8 cellular contexts compared by ENCODE assay signal in the genomic region with DNA sequence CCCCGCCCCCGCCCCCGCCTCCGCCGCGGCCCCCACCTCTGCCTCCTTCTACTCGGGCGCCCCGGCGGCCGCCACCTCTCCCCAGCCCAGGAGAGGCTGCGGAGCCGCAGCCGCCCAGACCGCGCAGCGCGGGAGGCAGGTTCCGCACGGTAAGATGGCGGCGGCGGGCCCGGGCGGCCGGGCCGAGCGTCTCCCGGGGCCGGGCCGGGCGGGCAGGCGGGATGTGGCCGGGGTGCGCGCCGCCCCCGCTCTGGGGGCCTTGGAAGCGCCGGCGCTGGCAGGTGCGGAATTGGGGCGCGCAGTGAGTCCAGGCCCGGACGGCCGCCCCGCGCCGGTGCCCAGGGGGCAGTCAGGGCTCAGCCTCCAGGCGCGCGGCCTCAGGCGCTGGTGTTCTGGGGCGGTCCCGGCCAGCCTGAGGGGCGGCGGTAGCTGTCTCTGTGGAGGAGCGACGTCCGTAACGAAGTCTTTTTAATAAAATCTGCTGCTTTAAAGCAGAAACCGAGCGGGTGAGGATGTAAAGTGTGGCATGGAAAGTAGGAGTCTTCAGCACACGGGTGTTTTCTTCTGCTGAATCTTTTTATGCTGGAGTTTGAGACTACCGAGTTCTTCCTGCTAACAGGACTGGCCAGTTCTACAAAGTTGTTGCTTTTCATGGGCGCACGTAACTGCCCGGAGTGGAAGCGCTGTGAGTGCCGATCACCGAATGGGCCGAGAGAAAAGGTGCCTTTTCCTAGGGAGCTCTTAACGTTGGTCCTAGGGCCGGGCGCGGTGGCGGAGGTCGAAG. TPM values are rescaled to one million over a fixed set of nuclear protein-coding genes. Genes with fewer than 3 reads are reported as not detected.
A peak's percentile ranks its signal among the peaks of the same experiment; 100 is the strongest.
DNase-seq lines count a peak whose midpoint lies in the region; ATAC-seq, FAIRE-seq and TF ChIP-seq lines count a peak whose summit lies in the region.

Gene GID8 (plus strand): TSS at position 43 of the 784 bp plus-strand sequence. CDS start 3,356 bp downstream, outside the sequence.

- no peaks in the 10 kb centered on the region for H3K9me3 Mint-ChIP-seq in mesothelial cell of epicardium

- H4K20me1 ChIP-seq in endothelial cell of umbilical vein (replicated peaks; ENCODE audit: control insufficient read depth, extremely low read depth, insufficient read depth, low read length): no peaks in the 10 kb centered on the region

- H3K27me3 ChIP-seq in endothelial cell of umbilical vein (ENCODE audit: control insufficient read depth in 2 of 2, insufficient read depth in 2 of 2, low read length in 2 of 2) (no peaks in the 10 kb centered on the region), testis (no peaks in the 10 kb centered on the region)

- dilution Hi-C loops in endothelial cell of umbilical vein (cut with MboI; ENCODE audit: extremely low pct_ligation_motif_present, low sequenced_read_pairs): no loop called here

- H2AFZ ChIP-seq in endothelial cell of umbilical vein (ENCODE audit: low read depth, low read length): peak within 1 kb of the TSS; percentile 19

- peak; percentile 60 for DNase-seq in HuH-7.5 (ENCODE audit: low spot score)
- peak; percentile 43 for DNase-seq in activated CD4-positive, alpha-beta T cell treated with anti-CD3 and anti-CD28 coated beads, Interleukin-2, amount 50 U/mL, for 1 hour
- DNase-seq in endothelial cell of umbilical vein (ENCODE audit: low read depth, low spot score): peak; percentile 69
- peak in 1 of 2 experiments; percentile 66 for DNase-seq in mesothelial cell of epicardium (ENCODE audit: low spot score in 2 of 2, unreplicated experiment in 2 of 2)
- peak; percentile 46 for DNase-seq in testis
- DNase-seq in NCI-H187 treated with DMSO at 0.1 percent for 48 hours (lab: John Stamatoyannopoulos, UW): no peak

- no peak for FAIRE-seq in endothelial cell of umbilical vein (lab: Jason Lieb, UNC)

- H3K9me3 ChIP-seq in endothelial cell of umbilical vein (replicated peaks; ENCODE audit: control insufficient read depth, insufficient read depth, low read length) (no peaks in the 10 kb centered on the region), testis (no peaks in the 10 kb centered on the region)

- POLR2A ChIA-PET in endothelial cell of umbilical vein (lab: Charles Lee): interaction anchor here (0.6 kb wide), 1 partner anchor 115 kb away, joined by 3 read pairs; no protein-coding TSS in a partner anchor

- TF ChIP-seq POLR2A in GM10847 (IDR thresholded peaks at IDR 0.05; ENCODE audit: extremely low read depth, insufficient read length) (peak; percentile 8), endothelial cell of umbilical vein (IDR thresholded peaks at IDR 0.05; ENCODE audit: low read depth, low read length) (no peak), testis (IDR thresholded peaks at IDR 0.05) (no peak)

- peak within 1 kb of the TSS; percentile 86 for H3K4me3 Mint-ChIP-seq in mesothelial cell of epicardium

- H3K27me3 Mint-ChIP-seq in mesothelial cell of epicardium (ENCODE audit: low read depth): no peaks in the 10 kb centered on the region

- peak; percentile 43 for ATAC-seq in GM21737 (IDR thresholded peaks at IDR 0.05; ENCODE audit: unreplicated experiment)

- H3K27ac Mint-ChIP-seq in mesothelial cell of epicardium: peak within 1 kb of the TSS; percentile 98

- H3K4me3 ChIP-seq in endothelial cell of umbilical vein (replicated peaks in 1 of 3; ENCODE audit: insufficient read depth in 1 of 3, low read depth in 1 of 3, low read length in 3 of 3) (peak within 1 kb of the TSS; percentile 97 to 99 (median 98)), testis (peak within 1 kb of the TSS; percentile 94 to 95)

- H3K4me1 Mint-ChIP-seq in mesothelial cell of epicardium: peaks cover 20% of the 10 kb centered on the region

- H3K79me2 ChIP-seq in endothelial cell of umbilical vein (ENCODE audit: control insufficient read depth, insufficient read depth, low read length): peaks cover 78% of the 10 kb centered on the region

- TF ChIP-seq CTCF in endothelial cell of umbilical vein (IDR thresholded peaks at IDR 0.05; ENCODE audit: extremely low read depth in 1 of 2, insufficient read depth in 1 of 2, low read depth in 1 of 2, low read length in 2 of 2) (peak in 1 of 2 donors; percentile 4), mesothelial cell of epicardium (IDR thresholded peaks at IDR 0.05; ENCODE audit: unreplicated experiment) (no peak), testis (IDR thresholded peaks at IDR 0.05) (no peak)

- H3K9me1 ChIP-seq in endothelial cell of umbilical vein (replicated peaks; ENCODE audit: control insufficient read depth, extremely low read depth, insufficient read depth, low read length): no peaks in the 10 kb centered on the region

- peak within 1 kb of the TSS; percentile 92 for H3K9ac ChIP-seq in endothelial cell of umbilical vein (replicated peaks; ENCODE audit: extremely low read depth, insufficient read depth, low read length)

- no TSS peak for BruUV-seq in endothelial cell of umbilical vein (replicated peaks; lab: Mats Ljungman, UMichigan)

- peaks cover 6% of the 10 kb centered on the region for H3K4me1 ChIP-seq in endothelial cell of umbilical vein (ENCODE audit: control insufficient read depth, extremely low read depth, insufficient read depth, low read length)
- peaks cover 30% of the 10 kb centered on the region for H3K4me1 ChIP-seq in testis

- intact Hi-C loops in endothelial cell of umbilical vein (cut with micrococcal nuclease): loop anchor here (1.0 kb wide), 1 partner anchor 14 kb away; the partner anchor contains the start of gene SLC17A9
- intact Hi-C loops in testis (cut with DNase I; ENCODE audit: low total_unique reads): no loop called here

- 0% methylated on average over 18 to 64 of the region's 79 CpGs for WGBS in testis, 2 donors

- CTCF ChIA-PET in endothelial cell of umbilical vein (lab: Charles Lee): interaction anchor here (0.7 to 2.4 kb wide), 12 partner anchors 10 to 71 kb away, joined by 3 to 9 read pairs (median 4); partner anchors contain the start of genes DIDO1 and SLC17A9

- peak within 1 kb of the TSS; percentile 65 for H3K27ac ChIP-seq in endothelial cell of umbilical vein (ENCODE audit: insufficient read depth, low read depth, low read length)
- peak within 1 kb of the TSS; percentile 92 to 94 for H3K27ac ChIP-seq in testis

- peaks cover 12% of the 10 kb centered on the region for H3K36me3 Mint-ChIP-seq in mesothelial cell of epicardium

- peak within 1 kb of the TSS; percentile 98 for H3K4me2 ChIP-seq in endothelial cell of umbilical vein (ENCODE audit: insufficient read depth, low read length)

- H3K36me3 ChIP-seq in endothelial cell of umbilical vein (ENCODE audit: control insufficient read depth in 2 of 2, extremely low read depth in 1 of 2, insufficient read depth in 2 of 2, low read length in 2 of 2): peaks cover 0 to 12% of the 10 kb centered on the region in 2 experiments
- no peaks in the 10 kb centered on the region for H3K36me3 ChIP-seq in testis (ENCODE audit: low read depth, missing control alignments)

TF ChIP-seq in endothelial cell of umbilical vein, 7 proteins besides CTCF, POLR2A, EP300 and RAD21:
- TF ChIP-seq GATA2 (IDR thresholded peaks at IDR 0.05; ENCODE audit: insufficient read depth, insufficient read length, low read depth, low read length) (no peak), POLR2AphosphoS5 (IDR thresholded peaks at IDR 0.05; ENCODE audit: insufficient read depth, low read depth, low read length) (no peak), JUN (IDR thresholded peaks at IDR 0.05; ENCODE audit: borderline replicate concordance, insufficient read depth, insufficient read length, low read depth) (no peak), FOS (IDR thresholded peaks at IDR 0.05; ENCODE audit: borderline replicate concordance, insufficient read depth, low read length) (no peak), MYC (IDR thresholded peaks at IDR 0.05; ENCODE audit: low read depth, low read length) (no peak), EZH2 (IDR thresholded peaks at IDR 0.05; ENCODE audit: borderline replicate concordance, low read depth, low read length, severe bottlenecking) (no peak)
- TF ChIP-seq, protein P1, sequence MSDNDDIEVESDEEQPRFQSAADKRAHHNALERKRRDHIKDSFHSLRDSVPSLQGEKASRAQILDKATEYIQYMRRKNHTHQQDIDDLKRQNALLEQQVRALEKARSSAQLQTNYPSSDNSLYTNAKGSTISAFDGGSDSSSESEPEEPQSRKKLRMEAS (IDR thresholded peaks at IDR 0.05; ENCODE audit: insufficient read depth, insufficient read length): no peak

RNA-seq across cellular contexts. Expression of gene GID8, which starts in this region (rescaled TPM):
- 31.4 and 34.6 TPM in 2 replicates for total RNA-seq in endothelial cell of umbilical vein
- 20.6 and 25.3 TPM in 2 replicates for polyA plus RNA-seq in endothelial cell of umbilical vein
- polyA plus RNA-seq in endothelial cell of umbilical vein (2011; cell fraction: cytosol; rRNA removed): 25.6 and 27.1 TPM in 2 replicates
- 18.7 and 21.7 TPM in 2 replicates for polyA plus RNA-seq in endothelial cell of umbilical vein (2011; cell fraction: nucleus; rRNA removed)
- 28.2 and 28.9 TPM in 2 replicates for polyA plus RNA-seq in endothelial cell of umbilical vein (2012)
- polyA minus RNA-seq in endothelial cell of umbilical vein: 29.6 and 31.1 TPM in 2 replicates
- polyA minus RNA-seq in endothelial cell of umbilical vein (2011; cell fraction: cytosol; rRNA and poly(A)+ RNA removed): 13.2 TPM
- 12.6 and 13.0 TPM in 2 replicates for polyA minus RNA-seq in endothelial cell of umbilical vein (2011; cell fraction: nucleus; rRNA and poly(A)+ RNA removed)
- 57.8 to 59.2 TPM (median 57.9 TPM) in 3 replicates for total RNA-seq in mesothelial cell of epicardium
- 10 to 100 TPM; 41.9 to 42.6 TPM for total RNA-seq in testis
- 27.3 TPM for polyA plus RNA-seq in testis (ENCODE audit: insufficient read depth, low read depth, low replicate concordance)
